ENCODE assay signal across 15 cellular contexts in the genomic region with DNA sequence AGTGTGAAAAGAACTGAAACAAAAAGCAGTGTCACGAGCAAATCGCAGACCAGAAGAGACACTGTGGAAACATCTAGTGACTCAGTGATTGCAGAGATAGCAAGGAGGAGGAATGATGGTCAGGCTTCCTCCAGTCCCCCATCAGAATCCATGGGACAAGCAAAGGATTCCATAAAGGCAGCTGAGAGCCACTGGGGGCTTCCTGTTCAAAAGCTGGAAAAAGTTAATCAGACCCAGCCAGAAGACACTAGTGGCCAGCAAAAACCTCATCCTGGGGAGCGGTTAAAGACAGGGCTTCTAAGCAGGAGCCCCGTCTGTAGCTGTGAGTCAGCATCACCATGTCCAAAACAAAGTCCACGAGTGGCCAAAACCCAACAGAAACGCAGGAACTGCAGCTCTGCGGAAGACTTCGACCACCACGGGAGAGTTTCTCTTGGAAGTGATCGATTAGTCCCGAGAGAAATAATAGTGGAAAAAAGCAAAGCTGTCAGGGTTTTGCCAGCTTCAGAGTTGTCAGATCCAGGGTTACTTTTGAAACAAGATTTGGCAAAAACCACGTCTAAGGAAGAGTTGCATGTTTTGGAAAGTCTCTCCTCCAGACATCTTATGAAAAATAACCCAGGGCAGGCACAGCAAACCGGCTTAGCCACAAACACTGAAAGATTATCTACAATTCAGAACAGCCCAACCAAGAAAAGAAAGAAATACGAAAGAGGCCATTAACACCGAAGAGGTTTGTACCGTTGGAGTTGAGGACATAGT. TPM values are rescaled to one million over a fixed set of nuclear protein-coding genes. Genes with fewer than 3 reads are reported as not detected.
DNase-seq lines count a peak whose midpoint lies in the region; ATAC-seq and TF ChIP-seq lines count a peak whose summit lies in the region.
"Had no signal": no experiment of that assay in that cellular context is flagged by ENCODE, and none has a peak within 500 bp of the region (broad histone marks: within the 10 kb centered on the region; RNA-seq: fewer than 3 reads in every experiment).

No MANE protein-coding gene starts in this region.

- H3K9me3 ChIP-seq in right atrium auricular region = no peaks in the 10 kb centered on the region
- H3K9me3 ChIP-seq in psoas muscle = no peaks in the 10 kb centered on the region
- no peaks in the 10 kb centered on the region for H3K9me3 ChIP-seq in neural progenitor cell (ENCODE audit: low read depth)
- H3K9me3 ChIP-seq: BLaER1 had no signal

- no peaks in the 10 kb centered on the region for H3K79me2 ChIP-seq in neural progenitor cell (ENCODE audit: low read depth)

- no peak overlapping the region for H3K4me2 ChIP-seq in neural progenitor cell
- H3K4me2 ChIP-seq: BLaER1 had no signal

- H3K27ac Mint-ChIP-seq in neural progenitor cell = no peak overlapping the region
- H3K27ac Mint-ChIP-seq: activated T-cell treated with anti-CD3 and anti-CD28 coated beads, Interleukin-2, amount 50 U/mL, for 24 hours; stimulated activated naive B cell treated with anti-CD40 and anti-IgM and Interleukin-4, amounts not matched to agents 10 μg/mL and 1 μg/mL and 100 μg/mL, for 72 hours; T-cell had no signal

- H3K27ac ChIP-seq in right atrium auricular region (peak overlapping the region; percentile 67 to 71), psoas muscle (peak overlapping the region; percentile 61), neural progenitor cell (no peak overlapping the region)
- H3K27ac ChIP-seq: BLaER1 had no signal

- H3K27me3 Mint-ChIP-seq in neural progenitor cell (ENCODE audit: insufficient read depth, low read depth) = peaks cover 6% of the 10 kb centered on the region
- H3K27me3 Mint-ChIP-seq: activated T-cell treated with anti-CD3 and anti-CD28 coated beads, Interleukin-2, amount 50 U/mL, for 24 hours; stimulated activated naive B cell treated with anti-CD40 and anti-IgM and Interleukin-4, amounts not matched to agents 10 μg/mL and 1 μg/mL and 100 μg/mL, for 72 hours; T-cell had no signal

- H3K36me3 Mint-ChIP-seq in neural progenitor cell = peaks cover 15% of the 10 kb centered on the region

- TF ChIP-seq CTCF in right atrium auricular region (IDR thresholded peaks at IDR 0.05) (no peak), psoas muscle (IDR thresholded peaks at IDR 0.05) (no peak), neural progenitor cell (IDR thresholded peaks at IDR 0.05) (no peak)

- DNase-seq in EH (ENCODE audit: low read depth) = peak; percentile 97
- DNase-seq in astrocyte of the hippocampus (ENCODE audit: low read depth, low spot score) = peak; percentile 71
- peak; percentile 81 for DNase-seq in right atrium auricular region (ENCODE audit: low spot score)
- DNase-seq in psoas muscle = peak; percentile 59 to 74
- no peak for DNase-seq in cortex of kidney (lab: John Stamatoyannopoulos, UW)
- no peak for DNase-seq in neural progenitor cell (ENCODE audit: low spot score)
- no peak for DNase-seq in NCI-H128 (lab: John Stamatoyannopoulos, UW; ENCODE audit: unreplicated experiment)
- no peak for DNase-seq in stimulated activated CD8-positive, alpha-beta memory T cell treated with anti-CD3 and anti-CD28 coated beads, Interleukin-4, amount 100 ng/mL, for 48 hours
- DNase-seq: activated T-cell treated with anti-CD3 and anti-CD28 coated beads, Interleukin-2, amount 50 U/mL, for 24 hours; dorsolateral prefrontal cortex; NCI-H446; stimulated activated naive B cell treated with anti-CD40 and anti-IgM and Interleukin-4, amounts not matched to agents 10 μg/mL and 1 μg/mL and 100 μg/mL, for 72 hours; T-cell had no signal

- no peak overlapping the region for H3K9ac ChIP-seq in neural progenitor cell
- H3K9ac ChIP-seq: BLaER1 had no signal

- WGBS in psoas muscle, 3 donors = 48 to 57% (median 51%) methylated on average over 16 of the region's 16 CpGs

- no peak overlapping the region for H2AFZ ChIP-seq in neural progenitor cell (replicated peaks)

- intact Hi-C loops in psoas muscle (cut with DNase I) = no loop called here

- H3K27me3 ChIP-seq in right atrium auricular region (no peaks in the 10 kb centered on the region), psoas muscle (ENCODE audit: insufficient read depth in 3 of 3, low read length in 2 of 3) (no peaks in the 10 kb centered on the region), neural progenitor cell (no peaks in the 10 kb centered on the region)
- H3K27me3 ChIP-seq: BLaER1, dorsolateral prefrontal cortex had no signal

- no peaks in the 10 kb centered on the region for H3K36me3 ChIP-seq in right atrium auricular region
- no peaks in the 10 kb centered on the region for H3K36me3 ChIP-seq in psoas muscle (ENCODE audit: insufficient read depth in 1 of 2, low read depth in 1 of 2)
- H3K36me3 ChIP-seq in neural progenitor cell = no peaks in the 10 kb centered on the region

- peaks cover 80% of the 10 kb centered on the region for H3K4me1 Mint-ChIP-seq in neural progenitor cell
- H3K4me1 Mint-ChIP-seq: T-cell had no signal

- ATAC-seq in psoas muscle = peak; percentile 32 to 86 (median 66)
- ATAC-seq: HepG2; stimulated activated naive B cell treated with anti-CD40 and anti-IgM and Interleukin-4, amounts not matched to agents 10 μg/mL and 1 μg/mL and 100 μg/mL, for 72 hours; T-cell had no signal

- no peaks in the 10 kb centered on the region for H4K20me1 ChIP-seq in neural progenitor cell (ENCODE audit: low read depth)
- H4K20me1 ChIP-seq: BLaER1 had no signal

- H3K4me3 ChIP-seq in right atrium auricular region (peak overlapping the region in 1 of 2 donors; percentile 17), psoas muscle (no peak overlapping the region), neural progenitor cell (no peak overlapping the region)
- H3K4me3 ChIP-seq: BLaER1 had no signal

- peaks cover 25% of the 10 kb centered on the region for H3F3A ChIP-seq in neural progenitor cell (ENCODE audit: low read depth)

- peaks cover 8% of the 10 kb centered on the region for H3K9me3 Mint-ChIP-seq in neural progenitor cell
- H3K9me3 Mint-ChIP-seq: activated T-cell treated with anti-CD3 and anti-CD28 coated beads, Interleukin-2, amount 50 U/mL, for 24 hours had no signal

- H3K4me3 Mint-ChIP-seq in neural progenitor cell = no peak overlapping the region
- H3K4me3 Mint-ChIP-seq: activated T-cell treated with anti-CD3 and anti-CD28 coated beads, Interleukin-2, amount 50 U/mL, for 24 hours; stimulated activated naive B cell treated with anti-CD40 and anti-IgM and Interleukin-4, amounts not matched to agents 10 μg/mL and 1 μg/mL and 100 μg/mL, for 72 hours; T-cell had no signal

- peaks cover 0 to 24% of the 10 kb centered on the region in 2 donors for H3K4me1 ChIP-seq in right atrium auricular region
- peaks cover 3% of the 10 kb centered on the region for H3K4me1 ChIP-seq in psoas muscle
- H3K4me1 ChIP-seq in neural progenitor cell = peaks cover 62% of the 10 kb centered on the region
- H3K4me1 ChIP-seq: BLaER1 had no signal

RNA-seq across cellular contexts. Expression of a gene that starts 51.0 kb away (rescaled TPM):
- total RNA-seq in right atrium auricular region (10 to 100 TPM; 30.9 to 32.8 TPM), psoas muscle (10 to 100 TPM; 10.4 to 35.4 (median 16.0) TPM), neural progenitor cell (ENCODE audit: low replicate concordance) (121 and 129 TPM in 2 replicates)
- 1 to 10 TPM; 5.4 to 6.5 (median 5.6) TPM for polyA plus RNA-seq in psoas muscle

Comparison
In these comparisons a context has a peak if more than half of its experiments do, and no peak if none do; other contexts are left out.
1. DNase-seq: peak in EH (single experiment), astrocyte of the hippocampus (single experiment), right atrium auricular region (single experiment) and psoas muscle (2 of 2); none in cortex of kidney (single experiment), neural progenitor cell (single experiment), NCI-H128 (single experiment) and stimulated activated CD8-positive, alpha-beta memory T cell treated with anti-CD3 and anti-CD28 coated beads, Interleukin-4, amount 100 ng/mL, for 48 hours (single experiment).